Comparison of ENCODE assay signal across 6 cellular contexts in genomic region chr12:3679831-3680230, GRCh38.
"Had no signal": no experiment of that assay in that cellular context is flagged by ENCODE, and none has a peak within 500 bp of the region (broad histone marks: within the 10 kb centered on the region; RNA-seq: fewer than 3 reads in every experiment).

No MANE protein-coding gene starts in this region.

- ATAC-seq: HCT116, HepG2 had no signal

- H3K27me3 Mint-ChIP-seq: IgD-negative memory B cell had no signal

- H3K4me3 Mint-ChIP-seq: HFFc6, IgD-negative memory B cell had no signal

- H3K27ac Mint-ChIP-seq: HFFc6 had no signal

- H3K9me3 Mint-ChIP-seq: HFFc6, IgD-negative memory B cell had no signal

- DNase-seq: GOT3, H7, HFFc6 had no signal
